ENCODE assay signal across 22 cellular contexts in the genomic region with DNA sequence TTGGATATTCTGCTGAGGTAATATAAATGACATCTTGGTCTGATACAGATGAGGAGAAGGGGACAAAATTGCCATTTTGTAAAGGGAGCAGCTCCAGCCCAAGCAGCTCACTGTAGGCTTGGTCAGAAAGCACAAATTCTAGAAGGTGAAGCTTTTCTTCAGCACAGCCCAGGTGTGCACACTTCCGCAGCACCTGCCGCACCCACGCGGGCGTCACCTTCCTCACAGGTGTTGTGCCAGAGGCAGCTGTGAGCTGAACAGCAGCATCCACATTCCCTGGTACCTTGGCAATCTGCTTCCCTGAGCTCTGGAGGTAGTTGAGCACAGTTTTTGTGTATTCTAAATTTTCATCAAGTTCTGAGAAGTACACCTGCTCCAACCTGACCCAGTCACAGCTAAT.
"Had no signal": no experiment of that assay in that cellular context is flagged by ENCODE, and none has a peak within 500 bp of the region (broad histone marks: within the 10 kb centered on the region; RNA-seq: fewer than 3 reads in every experiment).

No MANE protein-coding gene starts in this region.

- H3K79me2 ChIP-seq: hepatocyte had no signal

- H3K27me3 ChIP-seq: hepatocyte, neutrophil, spleen, testis, tibial nerve, upper lobe of right lung, vagina had no signal

- H3K27me3 Mint-ChIP-seq: naive thymus-derived CD8-positive, alpha-beta T cell; stimulated activated memory B cell treated with anti-CD40 and anti-IgM and Interleukin-4, amounts not matched to agents 10 μg/mL and 1 μg/mL and 100 μg/mL, for 72 hours; stimulated activated naive CD8-positive, alpha-beta T cell treated with anti-CD3 and anti-CD28 coated beads, Interleukin-15, amount 100 ng/mL, for 72 hours had no signal

- H3K4me3 ChIP-seq: hepatocyte, spleen, testis, tibial nerve, upper lobe of right lung, vagina had no signal

- H3K4me1 Mint-ChIP-seq: endodermal cell had no signal

- H3K9me3 Mint-ChIP-seq: endodermal cell; stimulated activated memory B cell treated with anti-CD40 and anti-IgM and Interleukin-4, amounts not matched to agents 10 μg/mL and 1 μg/mL and 100 μg/mL, for 72 hours had no signal

- H3K27ac ChIP-seq: hepatocyte, neutrophil, spleen, testis, tibial nerve, upper lobe of right lung, vagina had no signal

- ATAC-seq: left cardiac atrium; naive thymus-derived CD8-positive, alpha-beta T cell; sciatic nerve; stimulated activated memory B cell treated with anti-CD40 and anti-IgM and Interleukin-4, amounts not matched to agents 10 μg/mL and 1 μg/mL and 100 μg/mL, for 72 hours; stimulated activated naive CD8-positive, alpha-beta T cell treated with anti-CD3 and anti-CD28 coated beads, Interleukin-15, amount 100 ng/mL, for 72 hours; upper lobe of right lung had no signal

- H3K9me3 ChIP-seq: neutrophil, spleen, testis, tibial nerve, upper lobe of right lung, vagina had no signal

- H3K4me3 Mint-ChIP-seq: endodermal cell; naive thymus-derived CD8-positive, alpha-beta T cell; stimulated activated memory B cell treated with anti-CD40 and anti-IgM and Interleukin-4, amounts not matched to agents 10 μg/mL and 1 μg/mL and 100 μg/mL, for 72 hours; stimulated activated naive CD8-positive, alpha-beta T cell treated with anti-CD3 and anti-CD28 coated beads, Interleukin-15, amount 100 ng/mL, for 72 hours had no signal

- H3K4me2 ChIP-seq: hepatocyte had no signal

- H3K27ac Mint-ChIP-seq: endodermal cell; naive thymus-derived CD8-positive, alpha-beta T cell; stimulated activated memory B cell treated with anti-CD40 and anti-IgM and Interleukin-4, amounts not matched to agents 10 μg/mL and 1 μg/mL and 100 μg/mL, for 72 hours had no signal

- H3K4me1 ChIP-seq: tibial nerve, upper lobe of right lung, vagina had no signal

- H2AFZ ChIP-seq: hepatocyte had no signal

- DNase-seq: effector CD4-positive, alpha-beta T cell; endodermal cell; erythroblast; foreskin melanocyte; head of caudate nucleus; kidney; left cardiac atrium; naive thymus-derived CD8-positive, alpha-beta T cell; posterior cingulate gyrus; spleen; stimulated activated CD4-positive, alpha-beta T cell treated with anti-CD3 and anti-CD28 coated beads, Interleukin-15, amount 100 ng/mL, for 24 hours; stimulated activated CD4-positive, alpha-beta T cell treated with anti-CD3 and anti-CD28 coated beads, Interleukin-1b, Interleukin-23, amount 100 ng/mL, for 48 hours; stimulated activated CD4-positive, alpha-beta T cell treated with anti-CD3 and anti-CD28 coated beads, Interleukin-4, amount 100 ng/mL, for 24 hours; stimulated activated naive CD8-positive, alpha-beta T cell treated with anti-CD3 and anti-CD28 coated beads, Interleukin-15, amount 100 ng/mL, for 72 hours; testis; upper lobe of right lung had no signal
